8 cellular contexts compared by ENCODE assay signal in genomic region chr3:9395570-9396300, GRCh38. TPM values are rescaled to one million over a fixed set of nuclear protein-coding genes. Genes with fewer than 3 reads are reported as not detected.
DNase-seq lines count a peak whose midpoint lies in the region; TF ChIP-seq lines count a peak whose summit lies in the region.

No MANE protein-coding gene starts in this region.

- H3K4me1 ChIP-seq in muscle layer of duodenum (ENCODE audit: control insufficient read depth in 1 of 2, insufficient read depth in 2 of 2, low read length in 2 of 2): peaks cover 12 to 63% of the 10 kb centered on the region in 2 donors

- CTCF ChIA-PET in AG04450 (lab: Charles Lee): interaction anchor here (0.6 to 1.7 kb wide), 4 partner anchors 28 to 108 kb away, joined by 3 to 9 read pairs (median 3); no protein-coding TSS in a partner anchor
- CTCF ChIA-PET in GM10248 (lab: Yijun Ruan, JAX): interaction anchor here (1.1 to 3.2 kb wide), 6 partner anchors 9 to 42 kb away, joined by 3 to 12 read pairs (median 5); no protein-coding TSS in a partner anchor

- H3K27ac ChIP-seq in AG04450 (ENCODE audit: low read depth, low read length) (peak overlapping the region; percentile 98), KOPT-K1 (ENCODE audit: low read depth, low read length, poor library complexity, severe bottlenecking) (peak overlapping the region; percentile 98), muscle layer of duodenum (ENCODE audit: low read length) (peak overlapping the region; percentile 95)

- peak overlapping the region; percentile 70 for H3K4me3 ChIP-seq in AG04450 (ENCODE audit: low read depth, low read length)
- H3K4me3 ChIP-seq in choroid plexus epithelial cell (ENCODE audit: low read depth, low read length): peak overlapping the region; percentile 81
- H3K4me3 ChIP-seq in muscle layer of duodenum (ENCODE audit: low read depth in 1 of 2, low read length in 2 of 2): peak overlapping the region; percentile 77 to 96

- H3K9me3 ChIP-seq in AG04450 (ENCODE audit: control insufficient read depth, insufficient read depth, low read length) (no peaks in the 10 kb centered on the region), KOPT-K1 (ENCODE audit: insufficient read depth, low read length, poor library complexity, severe bottlenecking) (no peaks in the 10 kb centered on the region), muscle layer of duodenum (ENCODE audit: control insufficient read depth in 1 of 2, low read length in 2 of 2) (no peaks in the 10 kb centered on the region)

- no peaks in the 10 kb centered on the region for H3K27me3 ChIP-seq in AG04450 (ENCODE audit: control insufficient read depth, insufficient read depth, low read length)
- no peaks in the 10 kb centered on the region for H3K27me3 ChIP-seq in muscle layer of duodenum (ENCODE audit: low read depth, low read length)

- peaks cover 52% of the 10 kb centered on the region for H3K36me3 ChIP-seq in KOPT-K1 (ENCODE audit: insufficient read depth, low read length)
- H3K36me3 ChIP-seq in muscle layer of duodenum (ENCODE audit: control insufficient read depth in 1 of 2, insufficient read depth in 2 of 2, low read length in 2 of 2): peaks cover 25% of the 10 kb centered on the region in 2 donors

- DNase-seq in AG04450 (ENCODE audit: low read depth, low spot score): no peak
- DNase-seq in choroid plexus epithelial cell (ENCODE audit: low read depth): peak; percentile 23
- no peak for DNase-seq in GM10248 (ENCODE audit: extremely low spot score)
- no peak for DNase-seq in NCI-H82 treated with DMSO at 0.1 percent for 48 hours (lab: John Stamatoyannopoulos, UW; ENCODE audit: unreplicated experiment)
- DNase-seq in DMS153 (lab: John Stamatoyannopoulos, UW): no peak
- DNase-seq in SHP77 treated with DMSO at 0.1 percent for 48 hours (lab: John Stamatoyannopoulos, UW): no peak

- POLR2A ChIA-PET in AG04450 (lab: Yijun Ruan, JAX) (interaction anchor here (0.5 to 4.1 kb wide), 13 partner anchors 9 to 57 kb away, joined by 3 to 57 read pairs (median 7); partner anchors contain the start of gene THUMPD3), GM10248 (lab: Yijun Ruan, JAX) (interaction anchor here (0.6 to 3.2 kb wide), 14 partner anchors 9 to 312 kb away, joined by 3 to 21 read pairs (median 5); partner anchors contain the start of genes MTMR14 and THUMPD3)

- TF ChIP-seq CTCF in AG04450 (IDR thresholded peaks at IDR 0.05; ENCODE audit: low read depth, low read length): no peak
- TF ChIP-seq CTCF in choroid plexus epithelial cell (conservative IDR thresholded peaks at IDR 0.05; ENCODE audit: low read depth, low read length): no peak
- no peak for TF ChIP-seq CTCF in GM10248 (IDR thresholded peaks at IDR 0.05; ENCODE audit: control extremely low read depth, extremely low read depth, low read depth, missing control alignments)

RNA-seq across cellular contexts. Expression of gene SETD5, which starts 1.7 kb away (rescaled TPM):
- 62.4 and 75.0 TPM in 2 replicates for polyA plus RNA-seq in AG04450 (2011; rRNA removed)
- 117 and 140 TPM in 2 replicates for polyA minus RNA-seq in AG04450 (2011; rRNA and poly(A)+ RNA removed)

RNA-seq across cellular contexts. Expression of gene THUMPD3, which starts 32.9 kb away (rescaled TPM):
- polyA plus RNA-seq in AG04450 (2011; rRNA removed): 43.3 and 49.8 TPM in 2 replicates
- 41.8 and 46.6 TPM in 2 replicates for polyA minus RNA-seq in AG04450 (2011; rRNA and poly(A)+ RNA removed)
